Comparison of ENCODE assay signal across 9 cellular contexts in the genomic region with DNA sequence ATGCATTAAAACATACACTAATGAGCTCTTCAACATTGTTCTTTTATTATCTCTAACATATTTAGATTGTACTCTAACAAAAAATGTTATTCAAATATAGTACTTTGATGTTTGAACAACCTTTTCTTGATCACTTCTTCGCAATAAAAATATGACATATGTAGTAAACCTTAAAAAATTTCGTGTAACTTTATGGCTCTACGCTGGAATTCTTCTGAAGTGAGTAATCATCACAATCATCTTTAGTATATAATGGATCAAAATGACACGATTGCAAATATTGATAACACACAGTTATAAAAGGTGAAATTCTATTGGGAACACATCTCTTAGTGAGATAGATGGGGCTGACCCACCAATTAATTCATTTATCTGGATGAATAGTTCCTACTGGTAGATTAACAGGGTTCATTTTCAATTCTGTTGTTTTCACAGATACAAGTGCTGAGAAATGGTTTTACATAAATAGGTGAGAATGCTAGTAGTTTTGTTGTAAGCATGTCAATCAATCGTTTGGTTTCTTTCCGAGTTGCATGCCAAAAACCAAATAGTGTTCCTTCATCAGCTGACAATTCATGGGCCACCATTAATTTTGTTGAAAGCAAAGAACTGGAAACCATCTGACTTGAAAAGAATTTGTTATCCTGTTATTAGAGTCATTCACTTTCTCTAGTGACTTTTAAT. TPM values are rescaled to one million over a fixed set of nuclear protein-coding genes. Genes with fewer than 3 reads are reported as not detected.
DNase-seq lines count a peak whose midpoint lies in the region; ATAC-seq and TF ChIP-seq lines count a peak whose summit lies in the region.
"Had no signal": no experiment of that assay in that cellular context is flagged by ENCODE, and none has a peak within 500 bp of the region (broad histone marks: within the 10 kb centered on the region; RNA-seq: fewer than 3 reads in every experiment).

No MANE protein-coding gene starts in this region.

- WGBS in mesodermal cell (ENCODE audit: insufficient coverage in 2 of 2), 2 experiments, result 60% methylated on average over 1 of the region's 6 CpGs; no CpG with 5 or more reads in 1 of the 2 experiments

- POLR2A ChIA-PET in AG04449 (lab: Yijun Ruan, JAX) (interaction anchor here (1.5 kb wide), 1 partner anchor 15 kb away, joined by 5 read pairs; no protein-coding TSS in a partner anchor), MCF 10A (lab: Yijun Ruan, JAX) (interaction anchor here (0.7 to 4.1 kb wide), 20 partner anchors 9 to 1143 kb away, joined by 3 to 30 read pairs (median 3); a partner anchor contains a TSS)

- H3K4me1 ChIP-seq in HUES6 (ENCODE audit: control insufficient read depth, insufficient read depth, low read length) (0 out of 2 replicates have a peak, but pooled peaks cover 5% of the 10 kb centered on the region), mesodermal cell (ENCODE audit: control insufficient read depth, insufficient read depth, low read length, poor library complexity, severe bottlenecking) (no peaks in the 10 kb centered on the region)

- H3K9me3 Mint-ChIP-seq in MCF 10A (ENCODE audit: unreplicated experiment), result no peaks in the 10 kb centered on the region

- no peaks in the 10 kb centered on the region for H3K9me3 ChIP-seq in HUES6 (ENCODE audit: control insufficient read depth, insufficient read depth, low read depth, low read length)
- no peaks in the 10 kb centered on the region for H3K9me3 ChIP-seq in mesodermal cell (ENCODE audit: control insufficient read depth, low read length)

- H3K4me3 ChIP-seq in AG04449 (ENCODE audit: low read depth, low read length), result peak overlapping the region; percentile 92
- peak overlapping the region; percentile 99 for H3K4me3 ChIP-seq in HUES6 (ENCODE audit: low read depth, low read length)
- peak overlapping the region; percentile 95 for H3K4me3 ChIP-seq in mesodermal cell (ENCODE audit: extremely low read depth, insufficient read depth, low read length, poor library complexity, severe bottlenecking)

- no peaks in the 10 kb centered on the region for H3K27me3 Mint-ChIP-seq in MCF 10A (ENCODE audit: insufficient read depth, unreplicated experiment)

- 0 out of 2 replicates have a peak overlapping the region, but pooled peaks have one; percentile 87 for H3K27ac ChIP-seq in HUES6 (ENCODE audit: low read depth, low read length)
- H3K27ac ChIP-seq in mesodermal cell (ENCODE audit: low read depth, low read length, severe bottlenecking), result no peak overlapping the region

- no peak for ATAC-seq in GM21528 (IDR thresholded peaks at IDR 0.05; ENCODE audit: low FRiP score, unreplicated experiment)
- no peak for ATAC-seq in HG03135 (IDR thresholded peaks at IDR 0.05; ENCODE audit: unreplicated experiment)

- peak overlapping the region; percentile 91 for H3K9ac ChIP-seq in HUES6 (ENCODE audit: low read length)

- H3K4me3 Mint-ChIP-seq in MCF 10A (ENCODE audit: unreplicated experiment), result peak overlapping the region; percentile 91

- peak overlapping the region; percentile 99 for H3K27ac Mint-ChIP-seq in MCF 10A (ENCODE audit: low read depth, unreplicated experiment)

- H3K27me3 ChIP-seq in HUES6 (ENCODE audit: control insufficient read depth, insufficient read depth, low read length), result no peaks in the 10 kb centered on the region

- intact Hi-C loops in MCF 10A (cut with micrococcal nuclease), result loop anchor here (5.0 kb wide), 1 partner anchor 94 kb away; a partner anchor contains a TSS

- CTCF ChIA-PET in AG04449 (lab: Yijun Ruan, JAX) (interaction anchor here (1.2 to 2.3 kb wide), 3 partner anchors 14 to 103 kb away, joined by 3 to 11 read pairs (median 6); no protein-coding TSS in a partner anchor), MCF 10A (lab: Yijun Ruan, JAX) (interaction anchor here (0.6 to 2.7 kb wide), 3 partner anchors 11 to 401 kb away, joined by 3 to 7 read pairs (median 3); no protein-coding TSS in a partner anchor)

- BruUV-seq in MCF 10A (replicated peaks; lab: Mats Ljungman, UMichigan), result no TSS peak

- TF ChIP-seq CTCF in AG04449 (IDR thresholded peaks at IDR 0.05; ENCODE audit: insufficient read depth, low read length, missing control alignments) (no peak), MCF 10A (IDR thresholded peaks at IDR 0.05; ENCODE audit: unreplicated experiment) (no peak)

- H3K36me3 ChIP-seq in HUES6 (ENCODE audit: control insufficient read depth, insufficient read depth, low read length), result peaks cover 21% of the 10 kb centered on the region
- H3K36me3 ChIP-seq in mesodermal cell (ENCODE audit: control insufficient read depth, insufficient read depth, low read length), result peaks cover 24% of the 10 kb centered on the region

- DNase-seq in AG04449 (ENCODE audit: low read depth, low spot score) (no peak), MCF 10A (ENCODE audit: unreplicated experiment) (no peak), COLO829 (ENCODE audit: low spot score) (no peak), NCI-H128 (lab: John Stamatoyannopoulos, UW; ENCODE audit: unreplicated experiment) (no peak)

- peaks cover 13% of the 10 kb centered on the region for H3K4me1 Mint-ChIP-seq in MCF 10A (ENCODE audit: insufficient read depth, unreplicated experiment)

- peaks cover 26% of the 10 kb centered on the region for H3K36me3 Mint-ChIP-seq in MCF 10A (ENCODE audit: insufficient read depth, unreplicated experiment)

RNA-seq across cellular contexts. Expression of a gene that starts 1.5 kb away (rescaled TPM):
- total RNA-seq in MCF 10A (2022), result 27.8 and 31.3 TPM in 2 replicates
- 30.7 TPM for polyA plus RNA-seq in mesodermal cell (2013, experiment 1 of 2)
- polyA plus RNA-seq in mesodermal cell (2013, experiment 2 of 2), result 28.4 TPM

RNA-seq across cellular contexts. Expression of a gene that starts 8.8 kb away (rescaled TPM):
- total RNA-seq in MCF 10A (2022), result not detected in 2 replicates
- not detected for polyA plus RNA-seq in mesodermal cell (2013, experiment 1 of 2)
- not detected for polyA plus RNA-seq in mesodermal cell (2013, experiment 2 of 2)
- total RNA-seq: RPMI7951 had no signal
